1 cellular context compared by ENCODE assay signal in the genomic region with DNA sequence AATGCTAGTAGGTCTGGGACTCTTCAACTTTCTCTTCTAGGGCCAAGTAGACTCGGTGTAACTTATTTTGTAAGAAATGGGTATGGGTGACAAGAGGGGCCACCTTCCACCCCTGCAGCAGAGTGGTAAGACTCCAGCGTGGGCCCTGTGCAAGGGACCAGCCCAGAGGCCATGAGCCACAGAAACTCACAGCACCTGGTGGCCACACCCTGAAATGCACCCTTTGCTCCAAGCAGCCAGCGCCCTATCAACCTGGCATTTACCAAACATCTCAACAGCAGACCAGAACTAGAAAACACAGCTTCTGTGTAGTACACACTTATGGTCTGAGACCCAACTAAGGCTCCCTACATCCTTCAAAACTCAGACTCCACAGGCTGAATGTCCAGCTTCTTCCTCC.
TF ChIP-seq lines count a peak whose summit lies in the region.

No MANE protein-coding gene starts in this region.

TF ChIP-seq in GM23338, 12 proteins besides CTCF, POLR2A, EP300 and RAD21 (continued from another document):
- TF ChIP-seq, protein P1, sequence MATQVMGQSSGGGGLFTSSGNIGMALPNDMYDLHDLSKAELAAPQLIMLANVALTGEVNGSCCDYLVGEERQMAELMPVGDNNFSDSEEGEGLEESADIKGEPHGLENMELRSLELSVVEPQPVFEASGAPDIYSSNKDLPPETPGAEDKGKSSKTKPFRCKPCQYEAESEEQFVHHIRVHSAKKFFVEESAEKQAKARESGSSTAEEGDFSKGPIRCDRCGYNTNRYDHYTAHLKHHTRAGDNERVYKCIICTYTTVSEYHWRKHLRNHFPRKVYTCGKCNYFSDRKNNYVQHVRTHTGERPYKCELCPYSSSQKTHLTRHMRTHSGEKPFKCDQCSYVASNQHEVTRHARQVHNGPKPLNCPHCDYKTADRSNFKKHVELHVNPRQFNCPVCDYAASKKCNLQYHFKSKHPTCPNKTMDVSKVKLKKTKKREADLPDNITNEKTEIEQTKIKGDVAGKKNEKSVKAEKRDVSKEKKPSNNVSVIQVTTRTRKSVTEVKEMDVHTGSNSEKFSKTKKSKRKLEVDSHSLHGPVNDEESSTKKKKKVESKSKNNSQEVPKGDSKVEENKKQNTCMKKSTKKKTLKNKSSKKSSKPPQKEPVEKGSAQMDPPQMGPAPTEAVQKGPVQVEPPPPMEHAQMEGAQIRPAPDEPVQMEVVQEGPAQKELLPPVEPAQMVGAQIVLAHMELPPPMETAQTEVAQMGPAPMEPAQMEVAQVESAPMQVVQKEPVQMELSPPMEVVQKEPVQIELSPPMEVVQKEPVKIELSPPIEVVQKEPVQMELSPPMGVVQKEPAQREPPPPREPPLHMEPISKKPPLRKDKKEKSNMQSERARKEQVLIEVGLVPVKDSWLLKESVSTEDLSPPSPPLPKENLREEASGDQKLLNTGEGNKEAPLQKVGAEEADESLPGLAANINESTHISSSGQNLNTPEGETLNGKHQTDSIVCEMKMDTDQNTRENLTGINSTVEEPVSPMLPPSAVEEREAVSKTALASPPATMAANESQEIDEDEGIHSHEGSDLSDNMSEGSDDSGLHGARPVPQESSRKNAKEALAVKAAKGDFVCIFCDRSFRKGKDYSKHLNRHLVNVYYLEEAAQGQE (IDR thresholded peaks at IDR 0.05; ENCODE audit: unreplicated experiment): no peak
- TF ChIP-seq EZH2phosphoT487 (IDR thresholded peaks at IDR 0.05; ENCODE audit: unreplicated experiment) (no peak), ZNF114 (CRISPR knock-in tag; IDR thresholded peaks at IDR 0.05) (no peak), NANOG (IDR thresholded peaks at IDR 0.05; ENCODE audit: borderline replicate concordance) (no peak), CREB1 (CRISPR knock-in tag; IDR thresholded peaks at IDR 0.05; ENCODE audit: low read depth) (no peak), EZH2 (IDR thresholded peaks at IDR 0.05; ENCODE audit: low read depth, unreplicated experiment) (no peak), ZNF331 (CRISPR knock-in tag; IDR thresholded peaks at IDR 0.05; ENCODE audit: low read depth) (no peak), JUNB (IDR thresholded peaks at IDR 0.05; ENCODE audit: unreplicated experiment) (no peak)
- TF ChIP-seq, protein P2, sequence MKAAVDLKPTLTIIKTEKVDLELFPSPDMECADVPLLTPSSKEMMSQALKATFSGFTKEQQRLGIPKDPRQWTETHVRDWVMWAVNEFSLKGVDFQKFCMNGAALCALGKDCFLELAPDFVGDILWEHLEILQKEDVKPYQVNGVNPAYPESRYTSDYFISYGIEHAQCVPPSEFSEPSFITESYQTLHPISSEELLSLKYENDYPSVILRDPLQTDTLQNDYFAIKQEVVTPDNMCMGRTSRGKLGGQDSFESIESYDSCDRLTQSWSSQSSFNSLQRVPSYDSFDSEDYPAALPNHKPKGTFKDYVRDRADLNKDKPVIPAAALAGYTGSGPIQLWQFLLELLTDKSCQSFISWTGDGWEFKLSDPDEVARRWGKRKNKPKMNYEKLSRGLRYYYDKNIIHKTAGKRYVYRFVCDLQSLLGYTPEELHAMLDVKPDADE (IDR thresholded peaks at IDR 0.05): no peak
